1 cellular context compared by ENCODE assay signal in genomic region chr11:66907751-66908173, GRCh38.
TF ChIP-seq lines count a peak whose summit lies in the region.

No MANE protein-coding gene starts in this region.

TF ChIP-seq in liver, 16 proteins besides CTCF, POLR2A, EP300 and RAD21 (continued from another document):
- TF ChIP-seq GABPA (IDR thresholded peaks at IDR 0.05 in 1 of 2, conservative IDR thresholded peaks at IDR 0.05 in 1 of 2) (no peak), FOXA2 (IDR thresholded peaks at IDR 0.05) (peak; percentile 43), HNF4G (IDR thresholded peaks at IDR 0.05) (peak; percentile 31), RXRA (IDR thresholded peaks at IDR 0.05) (peak; percentile 92 to 97), ATF3 (IDR thresholded peaks at IDR 0.05) (no peak), JUND (IDR thresholded peaks at IDR 0.05) (peak; percentile 24 to 86), YY1 (IDR thresholded peaks at IDR 0.05) (peak; percentile 68), EGR1 (IDR thresholded peaks at IDR 0.05; ENCODE audit: low read depth in 2 of 2) (peak in 1 of 2 donors; percentile 75), FOXA1 (IDR thresholded peaks at IDR 0.05) (no peak), NR2F2 (IDR thresholded peaks at IDR 0.05) (no peak), SP1 (IDR thresholded peaks at IDR 0.05) (peak; percentile 91), HNF4A (conservative IDR thresholded peaks at IDR 0.05) (peak; percentile 80 to 89), TAF1 (conservative IDR thresholded peaks at IDR 0.05) (peak; percentile 63)
- TF ChIP-seq, protein P1, sequence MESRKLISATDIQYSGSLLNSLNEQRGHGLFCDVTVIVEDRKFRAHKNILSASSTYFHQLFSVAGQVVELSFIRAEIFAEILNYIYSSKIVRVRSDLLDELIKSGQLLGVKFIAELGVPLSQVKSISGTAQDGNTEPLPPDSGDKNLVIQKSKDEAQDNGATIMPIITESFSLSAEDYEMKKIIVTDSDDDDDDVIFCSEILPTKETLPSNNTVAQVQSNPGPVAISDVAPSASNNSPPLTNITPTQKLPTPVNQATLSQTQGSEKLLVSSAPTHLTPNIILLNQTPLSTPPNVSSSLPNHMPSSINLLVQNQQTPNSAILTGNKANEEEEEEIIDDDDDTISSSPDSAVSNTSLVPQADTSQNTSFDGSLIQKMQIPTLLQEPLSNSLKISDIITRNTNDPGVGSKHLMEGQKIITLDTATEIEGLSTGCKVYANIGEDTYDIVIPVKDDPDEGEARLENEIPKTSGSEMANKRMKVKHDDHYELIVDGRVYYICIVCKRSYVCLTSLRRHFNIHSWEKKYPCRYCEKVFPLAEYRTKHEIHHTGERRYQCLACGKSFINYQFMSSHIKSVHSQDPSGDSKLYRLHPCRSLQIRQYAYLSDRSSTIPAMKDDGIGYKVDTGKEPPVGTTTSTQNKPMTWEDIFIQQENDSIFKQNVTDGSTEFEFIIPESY (IDR thresholded peaks at IDR 0.05), result peak; percentile 77
- TF ChIP-seq, protein P2, sequence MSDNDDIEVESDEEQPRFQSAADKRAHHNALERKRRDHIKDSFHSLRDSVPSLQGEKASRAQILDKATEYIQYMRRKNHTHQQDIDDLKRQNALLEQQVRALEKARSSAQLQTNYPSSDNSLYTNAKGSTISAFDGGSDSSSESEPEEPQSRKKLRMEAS (IDR thresholded peaks at IDR 0.05), result peak; percentile 91
TF ChIP-seq in liver: peak in this region for 12.
